14 cellular contexts compared by ENCODE assay signal in genomic region chr11:88709567-88709966, GRCh38.
DNase-seq lines count a peak whose midpoint lies in the region; ATAC-seq lines count a peak whose summit lies in the region.
"Had no signal": no experiment of that assay in that cellular context is flagged by ENCODE, and none has a peak within 500 bp of the region (broad histone marks: within the 10 kb centered on the region; RNA-seq: fewer than 3 reads in every experiment).

No MANE protein-coding gene starts in this region.

- DNase-seq in COLO829 (ENCODE audit: low spot score) (peak; percentile 70), NCI-H2081 (lab: John Stamatoyannopoulos, UW) (peak; percentile 73 to 84), cerebellar cortex (ENCODE audit: low spot score) (peak; percentile 29), hypothalamus (lab: John Stamatoyannopoulos, UW) (peak in 44 of 51 donors; percentile 1 to 73 (median 31)), KG1 (lab: John Stamatoyannopoulos, UW) (no peak)
- no peak for DNase-seq in activated T-helper 2 cell treated with anti-CD3 and anti-CD28 coated beads, Interferon-gamma antibody, Interleukin-2, Interleukin-4, amounts not matched to agents 10 μg/mL and 5 μg/mL and 100 μg/mL, durations not matched to agents 14 hours and 24 hours and 36 hours (ENCODE audit: low spot score)
- DNase-seq in activated naive CD4-positive, alpha-beta T cell treated with Interleukin-2 at 50 U/mL for 16 hours = no peak
- DNase-seq: activated CD4-positive, alpha-beta memory T cell treated with anti-CD3 and anti-CD28 coated beads for 36 hours; CD8-positive, alpha-beta T cell; NCI-H1105 treated with DMSO at 0.1 percent for 48 hours; NCI-H446 had no signal

- no peaks in the 10 kb centered on the region for H3K4me1 Mint-ChIP-seq in activated T-helper 2 cell treated with anti-CD3 and anti-CD28 coated beads, Interferon-gamma antibody, Interleukin-2, Interleukin-4, amounts not matched to agents 10 μg/mL and 5 μg/mL and 100 μg/mL, durations not matched to agents 14 hours and 24 hours and 36 hours (ENCODE audit: low read depth)

- no peaks in the 10 kb centered on the region for H3K9me3 Mint-ChIP-seq in activated T-helper 2 cell treated with anti-CD3 and anti-CD28 coated beads, Interferon-gamma antibody, Interleukin-2, Interleukin-4, amounts not matched to agents 10 μg/mL and 5 μg/mL and 100 μg/mL, durations not matched to agents 14 hours and 24 hours and 36 hours
- H3K9me3 Mint-ChIP-seq: activated CD4-positive, alpha-beta memory T cell treated with anti-CD3 and anti-CD28 coated beads for 36 hours; activated T-helper 1 cell treated with anti-CD3 and anti-CD28 coated beads, Interleukin-12 subunit alpha, Interleukin-12 subunit beta, Interleukin-2, Interleukin-4 antibody, amounts not matched to agents 30 ng/mL and 10 ng/mL and 1 ng/mL, durations not matched to agents 14 hours and 24 hours and 36 hours had no signal

- no peaks in the 10 kb centered on the region for H3K36me3 Mint-ChIP-seq in activated T-helper 2 cell treated with anti-CD3 and anti-CD28 coated beads, Interferon-gamma antibody, Interleukin-2, Interleukin-4, amounts not matched to agents 10 μg/mL and 5 μg/mL and 100 μg/mL, durations not matched to agents 14 hours and 24 hours and 36 hours (ENCODE audit: low read depth)
- H3K36me3 Mint-ChIP-seq: activated CD4-positive, alpha-beta memory T cell treated with anti-CD3 and anti-CD28 coated beads for 36 hours; CD8-positive, alpha-beta T cell had no signal

- H3K27me3 Mint-ChIP-seq in activated T-helper 2 cell treated with anti-CD3 and anti-CD28 coated beads, Interferon-gamma antibody, Interleukin-2, Interleukin-4, amounts not matched to agents 10 μg/mL and 5 μg/mL and 100 μg/mL, durations not matched to agents 14 hours and 24 hours and 36 hours (ENCODE audit: low read depth) = no peaks in the 10 kb centered on the region
- H3K27me3 Mint-ChIP-seq: activated CD4-positive, alpha-beta memory T cell treated with anti-CD3 and anti-CD28 coated beads for 36 hours; stimulated activated naive CD8-positive, alpha-beta T cell treated with anti-CD3 and anti-CD28 coated beads, Interleukin-15, Interleukin-2, amounts not matched to agents 100 ng/mL and 50 ng/mL, for 24 hours had no signal

- H3K27ac Mint-ChIP-seq in activated T-helper 2 cell treated with anti-CD3 and anti-CD28 coated beads, Interferon-gamma antibody, Interleukin-2, Interleukin-4, amounts not matched to agents 10 μg/mL and 5 μg/mL and 100 μg/mL, durations not matched to agents 14 hours and 24 hours and 36 hours = no peak overlapping the region
- H3K27ac Mint-ChIP-seq: activated CD4-positive, alpha-beta memory T cell treated with anti-CD3 and anti-CD28 coated beads for 36 hours; activated T-helper 1 cell treated with anti-CD3 and anti-CD28 coated beads, Interleukin-12 subunit alpha, Interleukin-12 subunit beta, Interleukin-2, Interleukin-4 antibody, amounts not matched to agents 30 ng/mL and 10 ng/mL and 1 ng/mL, durations not matched to agents 14 hours and 24 hours and 36 hours; CD8-positive, alpha-beta T cell; stimulated activated naive CD8-positive, alpha-beta T cell treated with anti-CD3 and anti-CD28 coated beads, Interleukin-15, Interleukin-2, amounts not matched to agents 100 ng/mL and 50 ng/mL, for 24 hours had no signal

- H3K4me3 Mint-ChIP-seq in activated T-helper 2 cell treated with anti-CD3 and anti-CD28 coated beads, Interferon-gamma antibody, Interleukin-2, Interleukin-4, amounts not matched to agents 10 μg/mL and 5 μg/mL and 100 μg/mL, durations not matched to agents 14 hours and 24 hours and 36 hours (ENCODE audit: low read depth) = no peak overlapping the region
- H3K4me3 Mint-ChIP-seq: activated CD4-positive, alpha-beta memory T cell treated with anti-CD3 and anti-CD28 coated beads for 36 hours; activated T-helper 1 cell treated with anti-CD3 and anti-CD28 coated beads, Interleukin-12 subunit alpha, Interleukin-12 subunit beta, Interleukin-2, Interleukin-4 antibody, amounts not matched to agents 30 ng/mL and 10 ng/mL and 1 ng/mL, durations not matched to agents 14 hours and 24 hours and 36 hours; CD8-positive, alpha-beta T cell; stimulated activated naive CD8-positive, alpha-beta T cell treated with anti-CD3 and anti-CD28 coated beads, Interleukin-15, Interleukin-2, amounts not matched to agents 100 ng/mL and 50 ng/mL, for 24 hours had no signal

- intact Hi-C loops in activated T-helper 2 cell treated with anti-CD3 and anti-CD28 coated beads, Interferon-gamma antibody, Interleukin-2, Interleukin-4, amounts not matched to agents 10 μg/mL and 5 μg/mL and 100 μg/mL, durations not matched to agents 14 hours and 24 hours and 36 hours (cut with micrococcal nuclease) = no loop called here

- no peak for ATAC-seq in GM21529 (IDR thresholded peaks at IDR 0.05; ENCODE audit: unreplicated experiment)
- ATAC-seq: CD8-positive, alpha-beta T cell had no signal

Comparison
In these comparisons a context has a peak if more than half of its experiments do, and no peak if none do; other contexts are left out.
1. DNase-seq: peak in COLO829 (single experiment), NCI-H2081 (2 of 2), cerebellar cortex (single experiment) and hypothalamus (44 of 51); none in activated T-helper 2 cell treated with anti-CD3 and anti-CD28 coated beads, Interferon-gamma antibody, Interleukin-2, Interleukin-4, amounts not matched to agents 10 μg/mL and 5 μg/mL and 100 μg/mL, durations not matched to agents 14 hours and 24 hours and 36 hours (single experiment), KG1 (single experiment) and activated naive CD4-positive, alpha-beta T cell treated with Interleukin-2 at 50 U/mL for 16 hours (single experiment).